36 cellular contexts compared by ENCODE assay signal in the genomic region with DNA sequence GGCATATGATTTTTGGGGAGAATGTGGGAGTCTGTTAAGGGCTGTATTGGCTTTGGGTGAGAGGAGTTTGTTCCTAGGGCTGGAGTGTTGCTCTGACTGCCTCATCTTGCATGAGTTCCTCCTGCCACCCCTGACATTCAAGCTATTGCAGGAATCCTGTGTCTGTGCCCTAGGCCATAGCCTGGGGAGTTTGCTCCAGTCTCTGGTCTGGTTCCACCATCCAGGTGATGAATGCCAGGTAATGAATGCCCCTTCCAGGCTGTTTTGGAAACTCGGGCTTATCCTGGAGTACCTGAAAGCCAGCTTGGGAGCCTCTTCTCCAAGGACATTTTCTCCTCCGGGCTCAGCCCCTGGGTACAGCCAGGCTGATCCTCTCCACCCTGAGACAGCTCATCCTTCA.
"Had no signal": no experiment of that assay in that cellular context is flagged by ENCODE, and none has a peak within 500 bp of the region (broad histone marks: within the 10 kb centered on the region; RNA-seq: fewer than 3 reads in every experiment).

No MANE protein-coding gene starts in this region.

- H3K27ac Mint-ChIP-seq: activated B cell treated with CpG ODN at 0.5 μM for 24 hours; activated CD4-positive, alpha-beta memory T cell treated with anti-CD3 and anti-CD28 coated beads for 36 hours; activated CD4-positive, alpha-beta T cell treated with anti-CD3 and anti-CD28 coated beads, Interleukin-2, amount 10 ng/mL, durations not matched to agents 24 days and 14 days; activated CD8-positive, alpha-beta T cell treated with anti-CD3 and anti-CD28 coated beads for 36 hours; activated naive CD4-positive, alpha-beta T cell treated with anti-CD3 and anti-CD28 coated beads for 36 hours; activated naive CD4-positive, alpha-beta T cell treated with anti-CD3 and anti-CD28 coated beads, Interleukin-2, amount 50 U/mL, for 72 hours; activated naive CD8-positive, alpha-beta T cell treated with anti-CD3 and anti-CD28 coated beads for 36 hours; activated T-cell treated with anti-CD3 and anti-CD28 coated beads, Interleukin-2, amount 50 U/mL, for 72 hours; activated T-helper 1 cell treated with anti-CD3 and anti-CD28 coated beads, Interleukin-12 subunit alpha, Interleukin-12 subunit beta, Interleukin-2, Interleukin-4 antibody, amounts not matched to agents 30 ng/mL and 10 ng/mL and 1 ng/mL, durations not matched to agents 14 hours and 24 hours and 36 hours; activated T-helper 17 cell treated with anti-CD3 and anti-CD28 coated beads, Interleukin-2, amount 50 U/mL, for 72 hours; brain; T-helper 1 cell treated with Interleukin-12 subunit alpha and Interleukin-12 subunit beta and Interleukin-4 antibody, amounts not matched to agents 30 μg/mL and 1 μg/mL, for 36 hours; T-helper 2 cell treated with Interferon-gamma antibody and Interleukin-4, amounts not matched to agents 5 μg/mL and 100 μg/mL, for 36 hours had no signal

- H3K27me3 Mint-ChIP-seq: activated CD4-positive, alpha-beta memory T cell treated with anti-CD3 and anti-CD28 coated beads for 36 hours; activated CD4-positive, alpha-beta T cell treated with anti-CD3 and anti-CD28 coated beads, Interleukin-2, amount 10 ng/mL, durations not matched to agents 24 days and 14 days had no signal

- H3K36me3 Mint-ChIP-seq: activated CD4-positive, alpha-beta memory T cell treated with anti-CD3 and anti-CD28 coated beads for 36 hours; activated naive CD4-positive, alpha-beta T cell treated with anti-CD3 and anti-CD28 coated beads, Interleukin-2, amount 50 U/mL, for 72 hours; activated naive CD8-positive, alpha-beta T cell treated with anti-CD3 and anti-CD28 coated beads for 36 hours; brain had no signal

- H3K9me3 Mint-ChIP-seq: activated B cell treated with CpG ODN at 0.5 μM for 24 hours; activated CD4-positive, alpha-beta memory T cell treated with anti-CD3 and anti-CD28 coated beads for 36 hours; activated CD4-positive, alpha-beta T cell treated with anti-CD3 and anti-CD28 coated beads, Interleukin-2, amount 10 ng/mL, durations not matched to agents 24 days and 14 days; activated CD8-positive, alpha-beta T cell treated with anti-CD3 and anti-CD28 coated beads for 36 hours; activated naive CD4-positive, alpha-beta T cell treated with anti-CD3 and anti-CD28 coated beads for 36 hours; activated naive CD8-positive, alpha-beta T cell treated with anti-CD3 and anti-CD28 coated beads for 36 hours; activated T-cell treated with anti-CD3 and anti-CD28 coated beads, Interleukin-2, amount 50 U/mL, for 4 hours; activated T-cell treated with anti-CD3 and anti-CD28 coated beads, Interleukin-2, amount 50 U/mL, for 72 hours; activated T-helper 1 cell treated with anti-CD3 and anti-CD28 coated beads, Interleukin-12 subunit alpha, Interleukin-12 subunit beta, Interleukin-2, Interleukin-4 antibody, amounts not matched to agents 30 ng/mL and 10 ng/mL and 1 ng/mL, durations not matched to agents 14 hours and 24 hours and 36 hours; activated T-helper 17 cell treated with anti-CD3 and anti-CD28 coated beads, Interleukin-2, amount 50 U/mL, for 72 hours; T-helper 1 cell treated with Interleukin-12 subunit alpha and Interleukin-12 subunit beta and Interleukin-4 antibody, amounts not matched to agents 30 μg/mL and 1 μg/mL, for 36 hours; T-helper 2 cell treated with Interferon-gamma antibody and Interleukin-4, amounts not matched to agents 5 μg/mL and 100 μg/mL, for 36 hours had no signal

- H3K27me3 ChIP-seq: ascending aorta, cardiac muscle cell had no signal

- H3K4me1 ChIP-seq: ascending aorta had no signal

- DNase-seq: activated B cell treated with CpG ODN at 0.5 μM for 24 hours; activated CD4-positive, alpha-beta memory T cell treated with anti-CD3 and anti-CD28 coated beads for 36 hours; activated CD4-positive, alpha-beta T cell treated with anti-CD3 and anti-CD28 coated beads for 4 hours; activated CD4-positive, alpha-beta T cell treated with anti-CD3 and anti-CD28 coated beads, Interleukin-2, amount 10 ng/mL, durations not matched to agents 24 days and 14 days; activated CD4-positive, alpha-beta T cell treated with anti-CD3 and anti-CD28 coated beads, Interleukin-2, amount 50 U/mL, for 1 hour; activated CD4-positive, alpha-beta T cell treated with anti-CD3 and anti-CD28 coated beads, Interleukin-2, amount 50 U/mL, for 4 hours; activated CD4-positive, CD25-positive, alpha-beta regulatory T cell treated with anti-CD3 and anti-CD28 coated beads, Interleukin-2, amount 50 U/mL, for 72 hours; activated CD8-positive, alpha-beta memory T cell treated with anti-CD3 and anti-CD28 coated beads, Interleukin-2, amount 50 U/mL, for 4 hours; activated CD8-positive, alpha-beta T cell treated with anti-CD3 and anti-CD28 coated beads for 36 hours; activated effector memory CD4-positive, alpha-beta T cell treated with anti-CD3 and anti-CD28 coated beads, Interleukin-2, amount 50 U/mL, for 16 hours; activated gamma-delta T cell treated with Interleukin-2 at 50 U/mL for 16 hours; activated naive CD4-positive, alpha-beta T cell; activated naive CD4-positive, alpha-beta T cell treated with anti-CD3 and anti-CD28 coated beads for 36 hours; activated naive CD4-positive, alpha-beta T cell treated with anti-CD3 and anti-CD28 coated beads, Interleukin-2, amount 50 U/mL, for 16 hours; activated naive CD8-positive, alpha-beta T cell treated with anti-CD3 and anti-CD28 coated beads for 36 hours; activated T-cell treated with anti-CD3 and anti-CD28 coated beads for 4 hours; activated T-cell treated with anti-CD3 and anti-CD28 coated beads, Interleukin-2, amount 50 U/mL, for 1 hour; activated T-cell treated with anti-CD3 and anti-CD28 coated beads, Interleukin-2, amount 50 U/mL, for 4 hours; activated T-cell treated with anti-CD3 and anti-CD28 coated beads, Interleukin-2, amount 50 U/mL, for 72 hours; amygdala; anterior cingulate cortex; caudate nucleus; cerebellar nuclear complex; T-helper 1 cell; T-helper 2 cell; T-helper 9 cell had no signal

- H3K9me3 ChIP-seq: ascending aorta had no signal

- H3K36me3 ChIP-seq: ascending aorta, cardiac muscle cell had no signal

- H3K4me1 Mint-ChIP-seq: activated B cell treated with CpG ODN at 0.5 μM for 24 hours; activated CD4-positive, alpha-beta T cell treated with anti-CD3 and anti-CD28 coated beads, Interleukin-2, amount 10 ng/mL, durations not matched to agents 24 days and 14 days; activated naive CD8-positive, alpha-beta T cell treated with anti-CD3 and anti-CD28 coated beads for 36 hours; activated T-helper 17 cell treated with anti-CD3 and anti-CD28 coated beads, Interleukin-2, amount 50 U/mL, for 72 hours; central memory CD8-positive, alpha-beta T cell had no signal

- H3K4me3 Mint-ChIP-seq: activated B cell treated with CpG ODN at 0.5 μM for 24 hours; activated CD4-positive, alpha-beta memory T cell treated with anti-CD3 and anti-CD28 coated beads for 36 hours; activated CD4-positive, alpha-beta T cell treated with anti-CD3 and anti-CD28 coated beads, Interleukin-2, amount 10 ng/mL, durations not matched to agents 24 days and 14 days; activated CD8-positive, alpha-beta T cell treated with anti-CD3 and anti-CD28 coated beads for 36 hours; activated naive CD4-positive, alpha-beta T cell treated with anti-CD3 and anti-CD28 coated beads for 36 hours; activated naive CD8-positive, alpha-beta T cell treated with anti-CD3 and anti-CD28 coated beads for 36 hours; activated T-cell treated with anti-CD3 and anti-CD28 coated beads, Interleukin-2, amount 50 U/mL, for 4 hours; activated T-cell treated with anti-CD3 and anti-CD28 coated beads, Interleukin-2, amount 50 U/mL, for 72 hours; activated T-helper 1 cell treated with anti-CD3 and anti-CD28 coated beads, Interleukin-12 subunit alpha, Interleukin-12 subunit beta, Interleukin-2, Interleukin-4 antibody, amounts not matched to agents 30 ng/mL and 10 ng/mL and 1 ng/mL, durations not matched to agents 14 hours and 24 hours and 36 hours; activated T-helper 17 cell treated with anti-CD3 and anti-CD28 coated beads, Interleukin-2, amount 50 U/mL, for 72 hours; brain; central memory CD8-positive, alpha-beta T cell; T-helper 1 cell treated with Interleukin-12 subunit alpha and Interleukin-12 subunit beta and Interleukin-4 antibody, amounts not matched to agents 30 μg/mL and 1 μg/mL, for 36 hours; T-helper 2 cell treated with Interferon-gamma antibody and Interleukin-4, amounts not matched to agents 5 μg/mL and 100 μg/mL, for 36 hours had no signal

- H3K4me3 ChIP-seq: ascending aorta, cardiac muscle cell had no signal

- H3K27ac ChIP-seq: ascending aorta, cardiac muscle cell, VCaP had no signal
